1 cellular context compared by ENCODE assay signal in genomic region chr12:49692851-49693250, GRCh38.
TF ChIP-seq lines count a peak whose summit lies in the region.

No MANE protein-coding gene starts in this region.

TF ChIP-seq in WTC11, 78 proteins besides CTCF, POLR2A, EP300 and RAD21:
- TF ChIP-seq GTF2I (CRISPR knock-in tag; conservative IDR thresholded peaks at IDR 0.05): no peak
- no peak for TF ChIP-seq MLX (CRISPR knock-in tag; IDR thresholded peaks at IDR 0.05)
- TF ChIP-seq ZNF263 (CRISPR knock-in tag; IDR thresholded peaks at IDR 0.05; ENCODE audit: low read depth): no peak
- TF ChIP-seq MAX (CRISPR knock-in tag; IDR thresholded peaks at IDR 0.05): no peak
- TF ChIP-seq EMX1 (CRISPR knock-in tag; IDR thresholded peaks at IDR 0.05): no peak
- no peak for TF ChIP-seq NFE2L1 (CRISPR knock-in tag; IDR thresholded peaks at IDR 0.05)
- no peak for TF ChIP-seq GRHL2 (CRISPR knock-in tag; IDR thresholded peaks at IDR 0.05; ENCODE audit: insufficient replicate concordance, severe bottlenecking)
- no peak for TF ChIP-seq PRRX2 (CRISPR knock-in tag; IDR thresholded peaks at IDR 0.05)
- no peak for TF ChIP-seq ATF3 (CRISPR knock-in tag; conservative IDR thresholded peaks at IDR 0.05)
- no peak for TF ChIP-seq KAT7 (CRISPR knock-in tag; IDR thresholded peaks at IDR 0.05; ENCODE audit: borderline replicate concordance)
- TF ChIP-seq SMAD4 (CRISPR knock-in tag; IDR thresholded peaks at IDR 0.05): no peak
- TF ChIP-seq ZNF121 (CRISPR knock-in tag; IDR thresholded peaks at IDR 0.05): no peak
- TF ChIP-seq NFYB (CRISPR knock-in tag; conservative IDR thresholded peaks at IDR 0.05; ENCODE audit: low read depth): no peak
- no peak for TF ChIP-seq ZNF396 (CRISPR knock-in tag; IDR thresholded peaks at IDR 0.05; ENCODE audit: borderline replicate concordance)
TF ChIP-seq in WTC11: peak in this region for 0.
